ENCODE assay signal across 1 cellular context in the genomic region with DNA sequence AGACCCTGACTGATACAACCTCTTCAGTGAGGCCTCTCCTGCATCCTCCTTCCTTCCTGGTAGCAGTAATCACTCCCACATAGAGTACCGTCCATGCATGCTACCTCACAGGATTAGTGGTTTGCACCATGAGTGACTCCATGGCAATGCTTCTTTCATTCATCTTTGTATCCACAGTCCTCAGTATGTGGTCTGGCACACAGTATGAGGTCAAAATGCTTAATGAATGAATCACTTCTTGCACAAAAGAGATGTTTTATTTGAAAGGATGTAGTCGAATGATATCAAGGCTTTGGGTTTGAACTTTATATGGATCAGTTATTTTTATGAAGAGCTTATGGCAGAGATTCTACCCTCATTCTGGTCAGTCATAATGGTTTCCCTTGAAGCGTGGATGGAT.
TF ChIP-seq lines count a peak whose summit lies in the region.

No MANE protein-coding gene starts in this region.

TF ChIP-seq in IMR-90, 13 proteins besides CTCF, POLR2A, EP300 and RAD21 (continued from another document):
- TF ChIP-seq, protein P1, sequence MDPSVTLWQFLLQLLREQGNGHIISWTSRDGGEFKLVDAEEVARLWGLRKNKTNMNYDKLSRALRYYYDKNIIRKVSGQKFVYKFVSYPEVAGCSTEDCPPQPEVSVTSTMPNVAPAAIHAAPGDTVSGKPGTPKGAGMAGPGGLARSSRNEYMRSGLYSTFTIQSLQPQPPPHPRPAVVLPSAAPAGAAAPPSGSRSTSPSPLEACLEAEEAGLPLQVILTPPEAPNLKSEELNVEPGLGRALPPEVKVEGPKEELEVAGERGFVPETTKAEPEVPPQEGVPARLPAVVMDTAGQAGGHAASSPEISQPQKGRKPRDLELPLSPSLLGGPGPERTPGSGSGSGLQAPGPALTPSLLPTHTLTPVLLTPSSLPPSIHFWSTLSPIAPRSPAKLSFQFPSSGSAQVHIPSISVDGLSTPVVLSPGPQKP (IDR thresholded peaks at IDR 0.05; ENCODE audit: borderline replicate concordance, low read depth, low read length), result no peak
- TF ChIP-seq, protein P2, sequence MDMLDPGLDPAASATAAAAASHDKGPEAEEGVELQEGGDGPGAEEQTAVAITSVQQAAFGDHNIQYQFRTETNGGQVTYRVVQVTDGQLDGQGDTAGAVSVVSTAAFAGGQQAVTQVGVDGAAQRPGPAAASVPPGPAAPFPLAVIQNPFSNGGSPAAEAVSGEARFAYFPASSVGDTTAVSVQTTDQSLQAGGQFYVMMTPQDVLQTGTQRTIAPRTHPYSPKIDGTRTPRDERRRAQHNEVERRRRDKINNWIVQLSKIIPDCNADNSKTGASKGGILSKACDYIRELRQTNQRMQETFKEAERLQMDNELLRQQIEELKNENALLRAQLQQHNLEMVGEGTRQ (IDR thresholded peaks at IDR 0.05; ENCODE audit: low read depth, low read length), result no peak
- peak; percentile 12; the same call in 1 of the 2 replicates for TF ChIP-seq SMC3 (IDR thresholded peaks at IDR 0.05; ENCODE audit: low read depth, low read length)
- TF ChIP-seq FOS (IDR thresholded peaks at IDR 0.05; ENCODE audit: low read depth, low read length), result peak; percentile 86
- TF ChIP-seq CEBPB (IDR thresholded peaks at IDR 0.05; ENCODE audit: low read depth, low read length), result peak; percentile 92
- TF ChIP-seq RFX5 (IDR thresholded peaks at IDR 0.05; ENCODE audit: low read depth, low read length), result no peak
- TF ChIP-seq MAZ (IDR thresholded peaks at IDR 0.05; ENCODE audit: borderline replicate concordance, low read depth, low read length), result no peak
- TF ChIP-seq BHLHE40 (IDR thresholded peaks at IDR 0.05; ENCODE audit: low read depth, low read length), result peak; percentile 70
- TF ChIP-seq MAFK (IDR thresholded peaks at IDR 0.05; ENCODE audit: low read depth, low read length), result 0 out of 2 replicates have a peak, but pooled peaks have one; percentile 26
- no peak for TF ChIP-seq MXI1 (IDR thresholded peaks at IDR 0.05; ENCODE audit: borderline replicate concordance, low read depth, low read length)
